In the genomic region with DNA sequence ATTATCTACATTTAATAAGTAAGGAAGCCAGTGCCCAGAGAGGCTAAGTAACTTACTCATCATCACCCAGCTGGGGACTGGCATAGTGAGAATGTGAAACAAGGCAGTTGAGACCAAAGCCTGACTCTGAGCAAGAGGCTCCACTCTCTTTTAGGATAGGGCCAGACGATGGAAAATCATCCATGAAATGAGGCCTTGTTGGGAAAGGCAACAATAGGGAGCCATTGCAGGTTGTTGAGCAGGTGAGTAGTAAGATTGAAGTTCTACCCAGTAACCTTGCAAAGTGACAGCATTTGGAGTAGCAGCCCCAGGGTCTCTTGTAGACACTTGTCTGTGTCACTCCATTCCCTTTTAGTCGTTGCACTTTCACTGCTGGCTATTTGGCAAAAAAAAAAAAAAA, we compare ENCODE assay signal across 1 cellular context.
TF ChIP-seq lines count a peak whose summit lies in the region.

No MANE protein-coding gene starts in this region.

TF ChIP-seq in HepG2, 621 proteins besides CTCF, POLR2A, EP300 and RAD21:
- TF ChIP-seq ZNF776 (CRISPR knock-in tag; IDR thresholded peaks at IDR 0.05): no peak
- 0 out of 2 replicates have a peak, but pooled peaks have one; percentile 13 for TF ChIP-seq ADNP (CRISPR knock-in tag; IDR thresholded peaks at IDR 0.05)
- TF ChIP-seq NFATC3 (CRISPR knock-in tag; IDR thresholded peaks at IDR 0.05): no peak
- no peak for TF ChIP-seq MBNL3 (CRISPR knock-in tag; conservative IDR thresholded peaks at IDR 0.05)
- no peak for TF ChIP-seq ZNF841 (CRISPR knock-in tag; IDR thresholded peaks at IDR 0.05; ENCODE audit: borderline replicate concordance)
- TF ChIP-seq FOXO1 (CRISPR knock-in tag; IDR thresholded peaks at IDR 0.05): no peak
